In the genomic region with DNA sequence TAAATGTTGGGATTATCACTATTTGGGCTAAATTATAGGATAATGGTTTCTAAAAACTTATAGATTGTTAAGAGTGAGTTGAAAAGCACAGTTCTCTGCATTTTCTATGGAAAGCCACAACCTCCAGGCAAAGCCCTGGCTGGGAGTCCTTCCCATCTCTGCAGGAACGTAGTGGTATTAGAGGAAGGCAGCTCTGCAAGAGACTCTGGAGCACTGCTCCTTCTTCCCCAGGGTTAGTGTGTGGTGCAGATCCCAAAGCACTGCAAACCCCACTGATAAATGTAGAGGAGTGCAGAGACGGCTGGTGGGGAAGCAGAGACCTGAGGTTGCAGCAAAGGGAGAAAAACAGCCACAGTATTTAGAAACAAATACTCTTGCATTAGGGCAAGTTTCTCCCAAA, we compare ENCODE assay signal across 30 cellular contexts.
"Had no signal": no experiment of that assay in that cellular context is flagged by ENCODE, and none has a peak within 500 bp of the region (broad histone marks: within the 10 kb centered on the region; RNA-seq: fewer than 3 reads in every experiment).

No MANE protein-coding gene starts in this region.

- H3K36me3 Mint-ChIP-seq: activated naive CD4-positive, alpha-beta T cell treated with anti-CD3 and anti-CD28 coated beads, Interleukin-2, amount 50 U/mL, for 24 hours; activated naive CD8-positive, alpha-beta T cell treated with anti-CD3 and anti-CD28 coated beads for 36 hours had no signal

- H3K27ac Mint-ChIP-seq: activated B cell treated with CpG ODN at 0.5 μM for 24 hours; activated CD8-positive, alpha-beta T cell treated with anti-CD3 and anti-CD28 coated beads for 36 hours; activated naive CD4-positive, alpha-beta T cell treated with anti-CD3 and anti-CD28 coated beads, Interleukin-2, amount 50 U/mL, for 24 hours; activated naive CD8-positive, alpha-beta T cell treated with anti-CD3 and anti-CD28 coated beads for 36 hours; activated naive CD8-positive, alpha-beta T cell treated with anti-CD3 and anti-CD28 coated beads, Interleukin-2, amount 50 U/mL, for 24 hours; activated T-helper 17 cell treated with anti-CD3 and anti-CD28 coated beads, Interleukin-2, amount 50 U/mL, for 72 hours had no signal

- DNase-seq: activated B cell treated with CpG ODN at 0.5 μM for 24 hours; activated CD4-positive, alpha-beta T cell treated with anti-CD3 and anti-CD28 coated beads for 48 hours; activated CD4-positive, alpha-beta T cell treated with anti-CD3 and anti-CD28 coated beads, Interleukin-2, amount 50 U/mL, for 1 hour; activated CD4-positive, alpha-beta T cell treated with anti-CD3 and anti-CD28 coated beads, Interleukin-2, amount 50 U/mL, for 48 hours; activated CD8-positive, alpha-beta memory T cell treated with anti-CD3 and anti-CD28 coated beads for 24 hours; activated CD8-positive, alpha-beta T cell treated with anti-CD3 and anti-CD28 coated beads for 36 hours; activated effector memory CD4-positive, alpha-beta T cell treated with Interleukin-2 at 50 U/mL for 16 hours; activated gamma-delta T cell treated with Interleukin-2 at 50 U/mL for 16 hours; activated naive CD4-positive, alpha-beta T cell treated with Interleukin-2 at 50 U/mL for 16 hours; activated naive CD8-positive, alpha-beta T cell treated with anti-CD3 and anti-CD28 coated beads for 36 hours; activated naive CD8-positive, alpha-beta T cell treated with anti-CD3 and anti-CD28 coated beads, Interleukin-2, amount 50 U/mL, for 24 hours; activated T-cell treated with anti-CD3 and anti-CD28 coated beads, Interleukin-2, amount 50 U/mL, for 4 hours; adrenal gland; amygdala; aorta; body of pancreas; central memory CD4-positive, alpha-beta T cell; cerebellar nuclear complex; colonic mucosa; effector memory CD4-positive, alpha-beta T cell; erythroblast; foreskin keratinocyte; gastrocnemius medialis; T-helper 1 cell; T-helper 2 cell had no signal

- H3K9me3 ChIP-seq: adrenal gland, colonic mucosa, esophagus muscularis mucosa, gastrocnemius medialis had no signal

- H3K4me1 Mint-ChIP-seq: activated B cell treated with CpG ODN at 0.5 μM for 24 hours; activated naive CD4-positive, alpha-beta T cell treated with anti-CD3 and anti-CD28 coated beads, Interleukin-2, amount 50 U/mL, for 24 hours; activated naive CD8-positive, alpha-beta T cell treated with anti-CD3 and anti-CD28 coated beads for 36 hours; activated naive CD8-positive, alpha-beta T cell treated with anti-CD3 and anti-CD28 coated beads, Interleukin-2, amount 50 U/mL, for 24 hours; activated T-helper 17 cell treated with anti-CD3 and anti-CD28 coated beads, Interleukin-2, amount 50 U/mL, for 72 hours had no signal

- H3K27me3 Mint-ChIP-seq: activated B cell treated with CpG ODN at 0.5 μM for 24 hours; activated CD8-positive, alpha-beta T cell treated with anti-CD3 and anti-CD28 coated beads for 36 hours; activated naive CD8-positive, alpha-beta T cell treated with anti-CD3 and anti-CD28 coated beads for 36 hours; activated naive CD8-positive, alpha-beta T cell treated with anti-CD3 and anti-CD28 coated beads, Interleukin-2, amount 50 U/mL, for 24 hours; activated T-helper 17 cell treated with anti-CD3 and anti-CD28 coated beads, Interleukin-2, amount 50 U/mL, for 72 hours had no signal

- H3K4me3 Mint-ChIP-seq: activated B cell treated with CpG ODN at 0.5 μM for 24 hours; activated CD8-positive, alpha-beta T cell treated with anti-CD3 and anti-CD28 coated beads for 36 hours; activated naive CD4-positive, alpha-beta T cell treated with anti-CD3 and anti-CD28 coated beads, Interleukin-2, amount 50 U/mL, for 24 hours; activated naive CD8-positive, alpha-beta T cell treated with anti-CD3 and anti-CD28 coated beads for 36 hours; activated naive CD8-positive, alpha-beta T cell treated with anti-CD3 and anti-CD28 coated beads, Interleukin-2, amount 50 U/mL, for 24 hours; activated T-cell treated with anti-CD3 and anti-CD28 coated beads, Interleukin-2, amount 50 U/mL, for 4 hours; activated T-helper 17 cell treated with anti-CD3 and anti-CD28 coated beads, Interleukin-2, amount 50 U/mL, for 72 hours had no signal

- H3K27ac ChIP-seq: adrenal gland, body of pancreas, colonic mucosa, esophagus muscularis mucosa, foreskin keratinocyte, gastrocnemius medialis, VCaP had no signal

- H3K4me1 ChIP-seq: adrenal gland, body of pancreas, colonic mucosa, esophagus muscularis mucosa, foreskin keratinocyte, gastrocnemius medialis had no signal

- H3K4me3 ChIP-seq: adrenal gland, body of pancreas, colonic mucosa, esophagus muscularis mucosa, gastrocnemius medialis had no signal

- H3K27me3 ChIP-seq: adrenal gland, body of pancreas, colonic mucosa, esophagus muscularis mucosa, foreskin keratinocyte, gastrocnemius medialis had no signal

- H3K9me3 Mint-ChIP-seq: activated naive CD8-positive, alpha-beta T cell treated with anti-CD3 and anti-CD28 coated beads, Interleukin-2, amount 50 U/mL, for 24 hours; activated T-cell treated with anti-CD3 and anti-CD28 coated beads, Interleukin-2, amount 50 U/mL, for 4 hours had no signal

- H3K36me3 ChIP-seq: adrenal gland, colonic mucosa, esophagus muscularis mucosa, gastrocnemius medialis had no signal

- ATAC-seq: activated CD4-positive, CD25-positive, alpha-beta regulatory T cell treated with anti-CD3 and anti-CD28 coated beads, Interleukin-2, amount 50 U/mL, for 24 hours; activated CD8-positive, alpha-beta T cell treated with anti-CD3 and anti-CD28 coated beads for 36 hours; activated naive CD8-positive, alpha-beta T cell treated with anti-CD3 and anti-CD28 coated beads, Interleukin-2, amount 50 U/mL, for 24 hours; activated T-cell treated with anti-CD3 and anti-CD28 coated beads, Interleukin-2, amount 50 U/mL, for 4 hours; activated T-helper 17 cell treated with anti-CD3 and anti-CD28 coated beads, Interleukin-2, amount 50 U/mL, for 72 hours; body of pancreas; foreskin keratinocyte; gastrocnemius medialis had no signal
